ENCODE assay signal across 8 cellular contexts in the genomic region with DNA sequence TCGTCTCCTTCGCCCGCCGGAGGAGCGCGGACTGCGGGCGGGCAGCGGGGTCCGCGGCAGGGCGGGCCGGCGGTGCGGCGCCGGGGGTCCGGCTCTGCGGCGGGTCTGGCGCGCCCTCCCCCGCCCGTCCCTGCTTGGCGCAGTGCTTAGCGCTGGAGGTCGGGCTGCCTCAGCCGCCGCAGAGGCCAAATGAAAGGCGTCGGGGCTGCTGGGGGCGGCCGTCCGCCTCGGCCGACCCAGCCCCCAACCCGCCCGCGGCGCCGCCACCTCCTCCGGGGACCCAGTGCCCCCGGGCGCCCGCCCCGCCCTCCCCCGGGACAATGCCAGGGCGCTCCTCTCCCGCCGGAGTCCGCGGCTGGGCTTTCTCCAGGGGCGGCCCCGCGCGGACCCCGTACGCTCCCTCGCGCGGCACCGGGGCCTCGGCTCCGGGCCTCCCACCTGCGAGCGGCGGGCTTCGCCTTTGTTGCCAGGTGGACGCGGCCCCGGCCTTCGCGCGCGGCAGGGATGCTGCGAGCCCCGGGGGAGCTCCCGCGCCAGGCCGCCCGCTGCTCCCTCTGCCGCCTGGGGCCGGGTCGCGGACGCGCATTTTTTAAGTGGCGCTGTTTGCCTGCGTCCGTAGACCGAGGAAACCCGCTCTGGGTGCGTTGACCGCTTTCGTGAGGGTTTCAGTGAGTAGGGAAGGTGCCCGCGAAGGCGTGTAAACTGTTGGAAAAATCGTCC. TPM values are rescaled to one million over a fixed set of nuclear protein-coding genes. Genes with fewer than 3 reads are reported as not detected.
DNase-seq lines count a peak whose midpoint lies in the region; ATAC-seq and TF ChIP-seq lines count a peak whose summit lies in the region.

No MANE protein-coding gene starts in this region.

- H3K9me3 Mint-ChIP-seq in GM23338 = no peaks in the 10 kb centered on the region
- H3K9me3 Mint-ChIP-seq in endodermal cell = no peaks in the 10 kb centered on the region

- peak; percentile 20 for ATAC-seq in GM23338

- H4K20me1 ChIP-seq in GM23338 (replicated peaks; ENCODE audit: insufficient read depth) = peaks cover 29% of the 10 kb centered on the region

- TF ChIP-seq CTCF in GM23338 (conservative IDR thresholded peaks at IDR 0.05; ENCODE audit: low read depth in 2 of 2) (no peak), endodermal cell (conservative IDR thresholded peaks at IDR 0.05) (no peak)

- H3K4me1 Mint-ChIP-seq in GM23338 = peaks cover 25% of the 10 kb centered on the region
- H3K4me1 Mint-ChIP-seq in endodermal cell = peaks cover 26% of the 10 kb centered on the region

- peak overlapping the region; percentile 95 for H3K4me2 ChIP-seq in GM23338

- H3K4me3 ChIP-seq in GM08714 (ENCODE audit: low read length) (peak overlapping the region; percentile 90), GM23338 (peak overlapping the region; percentile 74), MG63 (peak overlapping the region; percentile 82), endodermal cell (ENCODE audit: low read length) (peak overlapping the region; percentile 97)

- H3K9me2 ChIP-seq in GM23338 (ENCODE audit: insufficient read depth) = no peaks in the 10 kb centered on the region

- WGBS in endodermal cell (ENCODE audit: insufficient coverage in 1 of 2, insufficient read length in 1 of 2), 2 experiments = 0% methylated on average over 26 to 99 of the region's 99 CpGs

- H3K27ac ChIP-seq in GM23338 (ENCODE audit: low read depth) = 0 out of 2 replicates have a peak overlapping the region, but pooled peaks have one; percentile 71
- peak overlapping the region; percentile 91 for H3K27ac ChIP-seq in endodermal cell (ENCODE audit: low read depth, low read length)

- no peak overlapping the region for H2AFZ ChIP-seq in GM23338

- no peaks in the 10 kb centered on the region for H3K36me3 ChIP-seq in GM23338 (ENCODE audit: insufficient read depth)
- peaks cover 10% of the 10 kb centered on the region for H3K36me3 ChIP-seq in MG63
- peaks cover 20% of the 10 kb centered on the region for H3K36me3 ChIP-seq in endodermal cell (ENCODE audit: control insufficient read depth, insufficient read depth, low read length)

- H3K27me3 Mint-ChIP-seq in GM23338 (ENCODE audit: insufficient read depth, low read depth, poor library complexity) (peaks cover 27% of the 10 kb centered on the region), endodermal cell (ENCODE audit: insufficient read depth) (peaks cover 14% of the 10 kb centered on the region)

- DNase-seq in GM23338 (ENCODE audit: low spot score) = peak; percentile 56
- DNase-seq in MG63 = peak; percentile 44
- DNase-seq in activated CD8-positive, alpha-beta memory T cell treated with anti-CD3 and anti-CD28 coated beads for 24 hours = peak; percentile 77
- no peak for DNase-seq in endodermal cell
- DNase-seq in midbrain (lab: John Stamatoyannopoulos, UW) = peak; percentile 28
- peak; percentile 9 to 11 for DNase-seq in stimulated activated CD8-positive, alpha-beta memory T cell treated with anti-CD3 and anti-CD28 coated beads, Interleukin-7, amount 100 ng/mL, for 48 hours (ENCODE audit: extremely low read depth in 1 of 2, low read depth in 1 of 2)
- DNase-seq in NCI-H1694 treated with DMSO at 0.1 percent for 48 hours (lab: John Stamatoyannopoulos, UW) = no peak

- no peaks in the 10 kb centered on the region; the same call in 1 of the 2 replicates for H3F3A ChIP-seq in GM23338 (replicated peaks; ENCODE audit: low read depth)

- H3K4me1 ChIP-seq in GM23338 (ENCODE audit: insufficient read depth) (peaks cover 28% of the 10 kb centered on the region), endodermal cell (ENCODE audit: control insufficient read depth, insufficient read depth, low read length) (peaks cover 4% of the 10 kb centered on the region)

- H3K27me3 ChIP-seq in GM23338 (ENCODE audit: insufficient read depth) (peaks cover 36% of the 10 kb centered on the region), MG63 (no peaks in the 10 kb centered on the region), endodermal cell (ENCODE audit: control insufficient read depth, insufficient read depth, low read length, poor library complexity, severe bottlenecking) (no peaks in the 10 kb centered on the region)

- no peaks in the 10 kb centered on the region for H3K9me3 ChIP-seq in MG63
- H3K9me3 ChIP-seq in endodermal cell (ENCODE audit: control insufficient read depth, low read length) = no peaks in the 10 kb centered on the region

- H3K4me3 Mint-ChIP-seq in GM23338 (peak overlapping the region; percentile 87), endodermal cell (peak overlapping the region; percentile 79)

- H3K27ac Mint-ChIP-seq in GM23338 = no peak overlapping the region
- H3K27ac Mint-ChIP-seq in endodermal cell = peak overlapping the region; percentile 88

- H3K9ac ChIP-seq in endodermal cell (ENCODE audit: extremely low read depth, low read length, poor library complexity, severe bottlenecking) = peak overlapping the region; percentile 74

- H3K36me3 Mint-ChIP-seq in GM23338 (ENCODE audit: low read depth) (no peaks in the 10 kb centered on the region; the same call in 1 of the 3 replicates), endodermal cell (ENCODE audit: low read depth) (peaks cover 4% of the 10 kb centered on the region)

- peaks cover 48% of the 10 kb centered on the region for H3K79me2 ChIP-seq in GM23338 (replicated peaks; ENCODE audit: insufficient read depth)

TF ChIP-seq in GM23338, 12 proteins besides CTCF, POLR2A, EP300 and RAD21 (continues in another document):
- TF ChIP-seq ZNF331 (CRISPR knock-in tag; IDR thresholded peaks at IDR 0.05; ENCODE audit: low read depth) (no peak), STAT1 (IDR thresholded peaks at IDR 0.05; ENCODE audit: unreplicated experiment) (no peak), ZNF114 (CRISPR knock-in tag; IDR thresholded peaks at IDR 0.05) (no peak), NANOG (IDR thresholded peaks at IDR 0.05; ENCODE audit: borderline replicate concordance) (no peak), EZH2phosphoT487 (IDR thresholded peaks at IDR 0.05; ENCODE audit: unreplicated experiment) (no peak), EZH2 (IDR thresholded peaks at IDR 0.05; ENCODE audit: low read depth, unreplicated experiment) (no peak), CREB1 (CRISPR knock-in tag; IDR thresholded peaks at IDR 0.05; ENCODE audit: low read depth) (no peak), JUNB (IDR thresholded peaks at IDR 0.05; ENCODE audit: unreplicated experiment) (no peak)
- TF ChIP-seq, protein P1, sequence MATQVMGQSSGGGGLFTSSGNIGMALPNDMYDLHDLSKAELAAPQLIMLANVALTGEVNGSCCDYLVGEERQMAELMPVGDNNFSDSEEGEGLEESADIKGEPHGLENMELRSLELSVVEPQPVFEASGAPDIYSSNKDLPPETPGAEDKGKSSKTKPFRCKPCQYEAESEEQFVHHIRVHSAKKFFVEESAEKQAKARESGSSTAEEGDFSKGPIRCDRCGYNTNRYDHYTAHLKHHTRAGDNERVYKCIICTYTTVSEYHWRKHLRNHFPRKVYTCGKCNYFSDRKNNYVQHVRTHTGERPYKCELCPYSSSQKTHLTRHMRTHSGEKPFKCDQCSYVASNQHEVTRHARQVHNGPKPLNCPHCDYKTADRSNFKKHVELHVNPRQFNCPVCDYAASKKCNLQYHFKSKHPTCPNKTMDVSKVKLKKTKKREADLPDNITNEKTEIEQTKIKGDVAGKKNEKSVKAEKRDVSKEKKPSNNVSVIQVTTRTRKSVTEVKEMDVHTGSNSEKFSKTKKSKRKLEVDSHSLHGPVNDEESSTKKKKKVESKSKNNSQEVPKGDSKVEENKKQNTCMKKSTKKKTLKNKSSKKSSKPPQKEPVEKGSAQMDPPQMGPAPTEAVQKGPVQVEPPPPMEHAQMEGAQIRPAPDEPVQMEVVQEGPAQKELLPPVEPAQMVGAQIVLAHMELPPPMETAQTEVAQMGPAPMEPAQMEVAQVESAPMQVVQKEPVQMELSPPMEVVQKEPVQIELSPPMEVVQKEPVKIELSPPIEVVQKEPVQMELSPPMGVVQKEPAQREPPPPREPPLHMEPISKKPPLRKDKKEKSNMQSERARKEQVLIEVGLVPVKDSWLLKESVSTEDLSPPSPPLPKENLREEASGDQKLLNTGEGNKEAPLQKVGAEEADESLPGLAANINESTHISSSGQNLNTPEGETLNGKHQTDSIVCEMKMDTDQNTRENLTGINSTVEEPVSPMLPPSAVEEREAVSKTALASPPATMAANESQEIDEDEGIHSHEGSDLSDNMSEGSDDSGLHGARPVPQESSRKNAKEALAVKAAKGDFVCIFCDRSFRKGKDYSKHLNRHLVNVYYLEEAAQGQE (IDR thresholded peaks at IDR 0.05; ENCODE audit: unreplicated experiment) = no peak

RNA-seq across cellular contexts. Expression of a gene that starts 0.6 kb away (rescaled TPM):
- total RNA-seq in GM23338 (2014; rRNA removed; shearing (Covaris generic)) = 291 and 322 TPM in 2 replicates
- polyA plus RNA-seq in GM23338 (2016; fragmentation: Nextera tagmentation; extraction: Ambion mirVana) = 312 and 362 TPM in 2 replicates
- total RNA-seq in MG63 (2014; rRNA removed; shearing (Covaris generic); ENCODE audit: low replicate concordance) = 369 and 426 TPM in 2 replicates
- 100 to 1,000 TPM; 821 to 864 TPM for total RNA-seq in endodermal cell
- 422 TPM for polyA plus RNA-seq in endodermal cell (2013, experiment 1 of 2)
- polyA plus RNA-seq in endodermal cell (2013, experiment 2 of 2) = 467 TPM

Comparison
In these comparisons a context has a peak if more than half of its experiments do, and no peak if none do; other contexts are left out.
1. DNase-seq: peak in GM23338 (single experiment), MG63 (single experiment), activated CD8-positive, alpha-beta memory T cell treated with anti-CD3 and anti-CD28 coated beads for 24 hours (single experiment), midbrain (single experiment) and stimulated activated CD8-positive, alpha-beta memory T cell treated with anti-CD3 and anti-CD28 coated beads, Interleukin-7, amount 100 ng/mL, for 48 hours (2 of 2); none in endodermal cell (single experiment) and NCI-H1694 treated with DMSO at 0.1 percent for 48 hours (single experiment).
2. Peak in every context shown above with its lines, with median percentiles within 50 percentile points of each other: H3K4me3 ChIP-seq.